In the genomic region with DNA sequence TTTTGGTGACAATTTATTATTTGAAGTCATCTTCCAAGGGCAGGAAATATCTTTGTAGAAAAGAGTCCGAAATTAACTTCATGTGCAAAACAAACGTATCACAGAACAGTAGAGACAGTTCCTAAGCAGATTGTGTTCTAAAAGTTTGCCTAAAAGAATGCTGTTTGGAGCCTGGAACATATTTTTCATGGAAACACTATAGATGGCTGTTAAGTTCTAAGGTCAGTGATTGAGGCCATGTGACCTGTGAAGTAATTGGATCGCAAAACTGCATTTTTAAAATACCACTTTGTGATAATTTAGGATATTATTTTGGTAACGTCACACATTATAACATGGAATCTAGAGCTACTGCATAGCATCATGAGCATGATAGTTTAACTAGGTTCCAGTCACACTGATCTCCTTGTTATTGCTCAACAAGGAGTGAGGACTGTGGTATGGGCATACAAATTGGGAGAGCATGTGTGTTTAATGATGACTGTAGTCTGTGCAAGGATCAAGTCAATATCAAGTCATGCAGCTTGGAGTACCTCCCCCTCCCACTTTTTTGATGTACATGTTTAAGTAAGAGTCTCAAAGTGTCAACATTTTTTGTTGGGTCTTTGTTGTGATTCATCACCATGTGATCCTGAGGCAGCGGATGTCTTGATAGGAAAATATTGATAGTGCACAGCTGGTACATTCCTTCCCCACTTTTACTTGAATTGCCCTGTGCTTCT, we compare ENCODE assay signal across 14 cellular contexts.
A peak's percentile ranks its signal among the peaks of the same experiment; 100 is the strongest.
DNase-seq lines count a peak whose midpoint lies in the region; ATAC-seq and TF ChIP-seq lines count a peak whose summit lies in the region.
"Had no signal": no experiment of that assay in that cellular context is flagged by ENCODE, and none has a peak within 500 bp of the region (broad histone marks: within the 10 kb centered on the region; RNA-seq: fewer than 3 reads in every experiment).

No MANE protein-coding gene starts in this region.

- H3K4me3 Mint-ChIP-seq in osteocyte (ENCODE audit: unreplicated experiment) = no peak overlapping the region
- H3K4me3 Mint-ChIP-seq: activated CD4-positive, alpha-beta memory T cell treated with anti-CD3 and anti-CD28 coated beads, Interleukin-2, amount 10 ng/mL, durations not matched to agents 7 days and 5 days; activated naive CD8-positive, alpha-beta T cell had no signal

- ATAC-seq in HG03159 (IDR thresholded peaks at IDR 0.05; ENCODE audit: unreplicated experiment) (no peak), GM21528 (IDR thresholded peaks at IDR 0.05; ENCODE audit: low FRiP score, unreplicated experiment) (no peak), GM21717 (IDR thresholded peaks at IDR 0.05; ENCODE audit: unreplicated experiment) (no peak)
- ATAC-seq: HCT116 had no signal

- H3K9me3 ChIP-seq in SJCRH30 (replicated peaks) = no peaks in the 10 kb centered on the region
- H3K9me3 ChIP-seq: BLaER1 had no signal

- peak overlapping the region; percentile 44; the same call in 1 of the 2 replicates for H3K27ac ChIP-seq in SJCRH30
- H3K27ac ChIP-seq: BLaER1 had no signal

- H3K27me3 Mint-ChIP-seq in osteocyte (ENCODE audit: unreplicated experiment) = no peaks in the 10 kb centered on the region
- H3K27me3 Mint-ChIP-seq: activated CD4-positive, alpha-beta memory T cell treated with anti-CD3 and anti-CD28 coated beads, Interleukin-2, amount 10 ng/mL, durations not matched to agents 7 days and 5 days had no signal

- no peaks in the 10 kb centered on the region for H3K36me3 ChIP-seq in SJCRH30
- H3K36me3 ChIP-seq: BLaER1 had no signal

- H3K27me3 ChIP-seq in SJCRH30 = no peaks in the 10 kb centered on the region
- H3K27me3 ChIP-seq: BLaER1 had no signal

- DNase-seq in AG08395 (ENCODE audit: low spot score) = peak; percentile 19
- no peak for DNase-seq in SJCRH30
- DNase-seq in fibroblast of mammary gland (ENCODE audit: low read depth) = peak; percentile 90
- no peak for DNase-seq in osteocyte (ENCODE audit: extremely low spot score, unreplicated experiment)
- DNase-seq in HuH-7.5 (ENCODE audit: low spot score) = no peak
- DNase-seq: activated CD4-positive, alpha-beta memory T cell treated with anti-CD3 and anti-CD28 coated beads, Interleukin-2, amount 10 ng/mL, durations not matched to agents 7 days and 5 days; NCI-H1092 treated with DMSO at 0.1 percent for 48 hours; NCI-H526 treated with DMSO at 0.1 percent for 48 hours had no signal

- no peaks in the 10 kb centered on the region for H3K36me3 Mint-ChIP-seq in osteocyte (ENCODE audit: unreplicated experiment)
- H3K36me3 Mint-ChIP-seq: activated naive CD8-positive, alpha-beta T cell had no signal

- peaks cover 49% of the 10 kb centered on the region for H3K4me1 ChIP-seq in SJCRH30
- H3K4me1 ChIP-seq: BLaER1 had no signal

- peak overlapping the region; percentile 96 for H3K27ac Mint-ChIP-seq in osteocyte (ENCODE audit: unreplicated experiment)
- H3K27ac Mint-ChIP-seq: activated CD4-positive, alpha-beta memory T cell treated with anti-CD3 and anti-CD28 coated beads, Interleukin-2, amount 10 ng/mL, durations not matched to agents 7 days and 5 days; activated naive CD8-positive, alpha-beta T cell had no signal

- H3K4me1 Mint-ChIP-seq in osteocyte (ENCODE audit: unreplicated experiment) = peaks cover 77% of the 10 kb centered on the region
- H3K4me1 Mint-ChIP-seq: activated CD4-positive, alpha-beta memory T cell treated with anti-CD3 and anti-CD28 coated beads, Interleukin-2, amount 10 ng/mL, durations not matched to agents 7 days and 5 days had no signal

- H3K4me3 ChIP-seq in SJCRH30 (no peak overlapping the region), fibroblast of mammary gland (ENCODE audit: control insufficient read depth, low read depth, low read length) (no peak overlapping the region)
- H3K4me3 ChIP-seq: BLaER1 had no signal

- TF ChIP-seq CTCF in fibroblast of mammary gland (conservative IDR thresholded peaks at IDR 0.05; ENCODE audit: control insufficient read depth, insufficient read depth, low read depth, low read length) (no peak), osteocyte (IDR thresholded peaks at IDR 0.05) (no peak)

- peaks cover 7% of the 10 kb centered on the region for H3K9me3 Mint-ChIP-seq in osteocyte (ENCODE audit: unreplicated experiment)
- H3K9me3 Mint-ChIP-seq: activated CD4-positive, alpha-beta memory T cell treated with anti-CD3 and anti-CD28 coated beads, Interleukin-2, amount 10 ng/mL, durations not matched to agents 7 days and 5 days had no signal

Comparison
In these comparisons a context has a peak if more than half of its experiments do, and no peak if none do; other contexts are left out.
1. DNase-seq: peak in AG08395 (single experiment) and fibroblast of mammary gland (single experiment); none in SJCRH30 (0 of 2), osteocyte (single experiment) and HuH-7.5 (single experiment).